19 cellular contexts compared by ENCODE assay signal in the genomic region with DNA sequence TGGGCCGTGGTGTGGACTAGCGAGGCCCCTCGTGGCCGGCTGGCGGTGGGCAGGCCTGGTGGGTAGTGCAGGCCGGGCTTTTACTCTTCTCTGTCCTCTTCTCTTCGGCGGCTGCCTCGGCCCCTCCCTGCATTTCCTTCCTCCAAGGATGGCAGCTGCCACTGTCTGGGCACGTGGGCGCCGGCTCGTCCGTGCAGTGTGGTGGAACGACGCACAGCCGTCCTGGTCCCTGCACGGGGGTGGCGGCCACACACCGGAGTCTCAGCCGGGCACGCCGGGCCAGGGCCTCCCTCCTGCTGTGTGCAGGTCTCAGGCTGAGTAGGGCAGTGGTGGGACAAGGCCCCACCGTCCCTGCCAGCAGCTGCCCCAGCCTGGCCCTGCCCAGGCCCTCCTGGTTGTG. TPM values are rescaled to one million over a fixed set of nuclear protein-coding genes. Genes with fewer than 3 reads are reported as not detected.
DNase-seq lines count a peak whose midpoint lies in the region; ATAC-seq, FAIRE-seq and TF ChIP-seq lines count a peak whose summit lies in the region.
"Had no signal": no experiment of that assay in that cellular context is flagged by ENCODE, and none has a peak within 500 bp of the region (broad histone marks: within the 10 kb centered on the region; RNA-seq: fewer than 3 reads in every experiment).

No MANE protein-coding gene starts in this region.

- peaks cover 0 to 66% (median 0%) of the 10 kb centered on the region in 11 experiments; a peak in 10 of 22 replicates for H4K20me1 ChIP-seq in BLaER1 treated with 17β-estradiol and CSF1 and Interleukin-3, amounts not matched to agents 10 nM and 100 nM
- peaks cover 0 to 8% of the 10 kb centered on the region in 2 experiments for H4K20me1 ChIP-seq in H1 (replicated peaks in 1 of 2; ENCODE audit: control insufficient read depth in 1 of 2, insufficient read depth in 2 of 2, low read length in 2 of 2)

- no peak for TF ChIP-seq EP300 in H1 (IDR thresholded peaks at IDR 0.05; ENCODE audit: borderline replicate concordance in 1 of 2, low read depth in 2 of 2, low read length in 2 of 2)

- H3K9ac ChIP-seq in BLaER1 treated with 17β-estradiol and CSF1 and Interleukin-3, amounts not matched to agents 10 nM and 100 nM, result peak overlapping the region in 7 of 11 experiments; percentile 18 to 70 (median 55); a peak in 12 of 22 replicates
- no peak overlapping the region for H3K9ac ChIP-seq in H1 (replicated peaks in 1 of 4; ENCODE audit: extremely low read depth in 1 of 4, low read depth in 3 of 4, low read length in 3 of 4)
- H3K9ac ChIP-seq in neuronal stem cell (ENCODE audit: low read depth, low read length, poor library complexity), result peak overlapping the region; percentile 44

- no peaks in the 10 kb centered on the region for H3K36me3 ChIP-seq in BLaER1 treated with 17β-estradiol and CSF1 and Interleukin-3, amounts not matched to agents 10 nM and 100 nM
- H3K36me3 ChIP-seq in H1 (ENCODE audit: control insufficient read depth in 2 of 4, insufficient read depth in 4 of 4, low read length in 3 of 4), result peaks cover 0 to 26% (median 4%) of the 10 kb centered on the region in 4 experiments; a peak in 5 of 8 replicates
- peaks cover 20 to 71% of the 10 kb centered on the region in 2 donors for H3K36me3 ChIP-seq in neuronal stem cell (replicated peaks in 1 of 2; ENCODE audit: control insufficient read depth in 2 of 2, insufficient read depth in 2 of 2, low read length in 2 of 2)
- no peaks in the 10 kb centered on the region for H3K36me3 ChIP-seq in aorta (ENCODE audit: control insufficient read depth in 1 of 2, insufficient read depth in 2 of 2, low read length in 1 of 2)

- POLR2A ChIA-PET in H1 (lab: Charles Lee; ENCODE audit: partially characterized antibody), result no interaction called here

- H4K8ac ChIP-seq in H1 (ENCODE audit: extremely low read depth, insufficient read depth, low read length) (peak overlapping the region; percentile 48; the same call in 1 of the 2 replicates), neuronal stem cell (ENCODE audit: low read depth, low read length) (no peak overlapping the region)

- no peak for ATAC-seq in GM19463 (IDR thresholded peaks at IDR 0.05; ENCODE audit: unreplicated experiment)
- no peak for ATAC-seq in aorta (ENCODE audit: low FRiP score)
- ATAC-seq: CD8-positive, alpha-beta T cell had no signal

- no peak overlapping the region for H2BK12ac ChIP-seq in H1 (ENCODE audit: low read depth, low read length)
- no peak overlapping the region for H2BK12ac ChIP-seq in neuronal stem cell (ENCODE audit: low read length)

- CTCF ChIA-PET in H1 (lab: Charles Lee; ENCODE audit: partially characterized antibody), result interaction anchor here (0.8 to 1.3 kb wide), 6 partner anchors 11 to 66 kb away, joined by 3 to 5 read pairs (median 3); no protein-coding TSS in a partner anchor

- H2AK5ac ChIP-seq in H1 (ENCODE audit: low read depth, low read length) (no peak overlapping the region), neuronal stem cell (ENCODE audit: low read depth, low read length) (no peak overlapping the region)

- no peak overlapping the region for H4K5ac ChIP-seq in H1 (ENCODE audit: insufficient read length, low read depth, low read length)

- H3K79me1 ChIP-seq in H1 (ENCODE audit: low read depth, low read length) (no peaks in the 10 kb centered on the region), neuronal stem cell (ENCODE audit: low read depth, low read length) (peaks cover 3% of the 10 kb centered on the region)

- FAIRE-seq in H1 (lab: Jason Lieb, UNC), result no peak
- FAIRE-seq: A204.1, D721Med, G401.6, GM12891, GM19239 had no signal

- H2BK15ac ChIP-seq in H1 (ENCODE audit: low read length) (no peak overlapping the region), neuronal stem cell (ENCODE audit: low read length) (no peak overlapping the region)

- H3K27me3 ChIP-seq in BLaER1 treated with 17β-estradiol and CSF1 and Interleukin-3, amounts not matched to agents 10 nM and 100 nM, result no peaks in the 10 kb centered on the region
- H3K27me3 ChIP-seq in H1 (replicated peaks in 1 of 4; ENCODE audit: control insufficient read depth in 3 of 4, extremely low read depth in 1 of 4, insufficient read depth in 3 of 4, low read length in 3 of 4), result no peaks in the 10 kb centered on the region
- no peaks in the 10 kb centered on the region for H3K27me3 ChIP-seq in neuronal stem cell (ENCODE audit: control insufficient read depth in 3 of 3, insufficient read depth in 3 of 3, low read depth in 1 of 3, low read length in 3 of 3)
- no peaks in the 10 kb centered on the region for H3K27me3 ChIP-seq in aorta (ENCODE audit: control insufficient read depth in 1 of 2, insufficient read depth in 2 of 2, low read length in 1 of 2)

- no peak overlapping the region for H2AFZ ChIP-seq in H1 (ENCODE audit: low read length)
- no peak overlapping the region for H2AFZ ChIP-seq in neuronal stem cell (ENCODE audit: low read length)

- intact Hi-C loops in aorta (cut with DNase I), result no loop called here

- TF ChIP-seq POLR2A in H1 (IDR thresholded peaks at IDR 0.05; ENCODE audit: control extremely low read depth in 1 of 2, low read depth in 2 of 2, low read length in 2 of 2), result no peak

- TF ChIP-seq RAD21 in H1 (IDR thresholded peaks at IDR 0.05 in 1 of 2, conservative IDR thresholded peaks at IDR 0.05 in 1 of 2; ENCODE audit: low read depth in 2 of 2, low read length in 2 of 2), result no peak

- H2BK120ac ChIP-seq in H1 (replicated peaks; ENCODE audit: low read depth, low read length), result no peak overlapping the region
- H2BK120ac ChIP-seq in neuronal stem cell (ENCODE audit: low read depth, low read length), result no peak overlapping the region

- peaks cover 11 to 59% (median 34%) of the 10 kb centered on the region in 10 experiments for H3K4me1 ChIP-seq in BLaER1 treated with 17β-estradiol and CSF1 and Interleukin-3, amounts not matched to agents 10 nM and 100 nM
- H3K4me1 ChIP-seq in H1 (replicated peaks in 1 of 4; ENCODE audit: control insufficient read depth in 3 of 4, insufficient read depth in 4 of 4, low read length in 3 of 4), result no peaks in the 10 kb centered on the region
- H3K4me1 ChIP-seq in neuronal stem cell (ENCODE audit: control insufficient read depth in 2 of 2, insufficient read depth in 1 of 2, low read depth in 1 of 2, low read length in 2 of 2), result no peaks in the 10 kb centered on the region
- H3K4me1 ChIP-seq in aorta (ENCODE audit: control insufficient read depth in 1 of 2, insufficient read depth in 2 of 2, low read length in 2 of 2), result no peaks in the 10 kb centered on the region

- H2BK20ac ChIP-seq in H1 (ENCODE audit: low read length), result no peak overlapping the region

- H3K23ac ChIP-seq in H1 (ENCODE audit: insufficient read length), result no peak overlapping the region
- H3K23ac ChIP-seq in neuronal stem cell (ENCODE audit: low read depth, low read length, poor library complexity), result peak overlapping the region; percentile 80

- H4K91ac ChIP-seq in H1 (replicated peaks; ENCODE audit: insufficient read length, low read length) (no peak overlapping the region), neuronal stem cell (ENCODE audit: low read depth, low read length, poor library complexity) (no peak overlapping the region)

- 89% methylated on average over 5 of the region's 24 CpGs; no CpG with 5 or more reads in 1 of the 2 experiments for WGBS in H1 (ENCODE audit: extremely low coverage in 1 of 2, insufficient coverage in 1 of 2, insufficient read length in 1 of 2, insufficient replicate concordance in 2 of 2, low coverage in 1 of 2, low lambda C conversion rate in 2 of 2, missing lambda C conversion rate in 1 of 2), 2 experiments
- WGBS in neuronal stem cell (ENCODE audit: extremely low coverage in 2 of 2, insufficient read length in 2 of 2, insufficient replicate concordance in 1 of 2), 2 donors, result no CpG with 5 or more reads among the region's 24 CpGs
- 80 to 87% methylated on average over 24 of the region's 24 CpGs for WGBS in aorta, 2 donors

- no peak overlapping the region for H3K4ac ChIP-seq in H1 (replicated peaks; ENCODE audit: insufficient read length, low read depth, low read length)
- H3K4ac ChIP-seq in neuronal stem cell (ENCODE audit: low read length), result no peak overlapping the region

- DNase-seq in H1 (ENCODE audit: low read depth in 1 of 2, low spot score in 2 of 2) (no peak), neuronal stem cell (ENCODE audit: low spot score) (no peak), T-helper 2 cell (no peak), aorta (no peak)
- DNase-seq: CD8-positive, alpha-beta T cell; DMS153; DMS79 treated with DMSO at 0.1 percent for 48 hours; EL; H9; IMR-90 had no signal

- no peaks in the 10 kb centered on the region for H3K23me2 ChIP-seq in H1 (ENCODE audit: low read depth, low read length)

- no peak overlapping the region; a peak in 1 of 20 replicates for H3K4me3 ChIP-seq in BLaER1 treated with 17β-estradiol and CSF1 and Interleukin-3, amounts not matched to agents 10 nM and 100 nM
- H3K4me3 ChIP-seq in H1 (ENCODE audit: extremely low read depth in 1 of 4, insufficient read depth in 2 of 4, low read depth in 3 of 4, low read length in 4 of 4) (no peak overlapping the region), neuronal stem cell (ENCODE audit: low read length in 2 of 2) (no peak overlapping the region), aorta (ENCODE audit: low read length in 2 of 2) (no peak overlapping the region)

- peak overlapping the region in 8 of 11 experiments; percentile 15 to 81 (median 63); a peak in 15 of 22 replicates for H3K27ac ChIP-seq in BLaER1 treated with 17β-estradiol and CSF1 and Interleukin-3, amounts not matched to agents 10 nM and 100 nM
- no peak overlapping the region for H3K27ac ChIP-seq in H1 (ENCODE audit: low read depth, low read length)
- H3K27ac ChIP-seq in neuronal stem cell (replicated peaks; ENCODE audit: low read length), result no peak overlapping the region
- peak overlapping the region; percentile 36 for H3K27ac ChIP-seq in temporal lobe (ENCODE audit: low read depth, low read length)
- no peak overlapping the region for H3K27ac ChIP-seq in aorta (ENCODE audit: low read depth in 1 of 2, low read length in 2 of 2)

- no peaks in the 10 kb centered on the region for H3K9me3 ChIP-seq in BLaER1 treated with 17β-estradiol and CSF1 and Interleukin-3, amounts not matched to agents 10 nM and 100 nM (replicated peaks in 1 of 11)
- H3K9me3 ChIP-seq in H1 (ENCODE audit: insufficient read depth in 2 of 2, low read depth in 1 of 2, low read length in 1 of 2) (no peaks in the 10 kb centered on the region), neuronal stem cell (replicated peaks in 1 of 2; ENCODE audit: control insufficient read depth in 2 of 2, insufficient read depth in 1 of 2, low read depth in 1 of 2, low read length in 2 of 2) (no peaks in the 10 kb centered on the region), aorta (ENCODE audit: control insufficient read depth, low read length) (no peaks in the 10 kb centered on the region)

- TF ChIP-seq CTCF in H1 (IDR thresholded peaks at IDR 0.05; ENCODE audit: control extremely low read depth in 1 of 3, insufficient read depth in 1 of 3, low read depth in 1 of 3, low read length in 3 of 3), result no peak

- peak overlapping the region; percentile 54 to 92 (median 83) for H3K4me2 ChIP-seq in BLaER1 treated with 17β-estradiol and CSF1 and Interleukin-3, amounts not matched to agents 10 nM and 100 nM
- H3K4me2 ChIP-seq in H1 (ENCODE audit: insufficient read depth in 1 of 2, low read depth in 2 of 2, low read length in 2 of 2), result no peak overlapping the region
- no peak overlapping the region for H3K4me2 ChIP-seq in neuronal stem cell (ENCODE audit: insufficient read depth, low read length, poor library complexity, severe bottlenecking)

- H3K79me2 ChIP-seq in H1 (ENCODE audit: control insufficient read depth in 1 of 2, insufficient read depth in 2 of 2, low read length in 2 of 2), result no peaks in the 10 kb centered on the region

- no peak overlapping the region for H3K56ac ChIP-seq in H1 (replicated peaks; ENCODE audit: insufficient read length, low read depth, low read length)

- no peak overlapping the region for H2BK5ac ChIP-seq in H1 (ENCODE audit: low read depth, low read length)
- peak overlapping the region; percentile 53 for H2BK5ac ChIP-seq in neuronal stem cell (ENCODE audit: low read length)

- H3K18ac ChIP-seq in H1 (ENCODE audit: extremely low read depth, low read length), result no peak overlapping the region
- H3K18ac ChIP-seq in neuronal stem cell (ENCODE audit: low read length), result no peak overlapping the region

- H3K14ac ChIP-seq in H1 (ENCODE audit: insufficient read length) (no peak overlapping the region), neuronal stem cell (ENCODE audit: low read length) (peak overlapping the region; percentile 71)

RNA-seq across cellular contexts. Expression of a gene that starts 37.7 kb away (rescaled TPM):
- total RNA-seq in H1 (2021; fragmentation: NEBNext Ultra II Directional; extraction: Animal tissue kit (Norgen Biotek cat#: 25700)), result 18.3 and 18.6 TPM in 2 replicates
- 28.2 and 28.5 TPM in 2 replicates for polyA plus RNA-seq in H1 (2011; rRNA removed)
- polyA plus RNA-seq in H1 (2011; cell fraction: cytosol; rRNA removed), result 37.2 TPM
- 34.8 TPM for polyA plus RNA-seq in H1 (2011; cell fraction: nucleus; rRNA removed)
- polyA plus RNA-seq in H1 (2012, experiment 1 of 2), result 15.1 to 24.8 TPM (median 22.8 TPM) in 4 replicates
- polyA plus RNA-seq in H1 (2012, experiment 2 of 2), result 22.6 TPM
- 9.6 TPM for polyA plus RNA-seq in H1 (2013, experiment 1 of 2)
- 9.7 TPM for polyA plus RNA-seq in H1 (2013, experiment 2 of 2)
- 33.6 and 38.3 TPM in 2 replicates for polyA minus RNA-seq in H1 (2011; rRNA and poly(A)+ RNA removed)
- 17.2 TPM for polyA minus RNA-seq in H1 (2011; cell fraction: cytosol; rRNA and poly(A)+ RNA removed)
- polyA minus RNA-seq in H1 (2011; cell fraction: nucleus; rRNA and poly(A)+ RNA removed), result 14.7 TPM
- polyA plus RNA-seq in neuronal stem cell (2013, experiment 1 of 2), result 11.1 TPM
- 11.5 TPM for polyA plus RNA-seq in neuronal stem cell (2013, experiment 2 of 2)
- 12.8 TPM for total RNA-seq in temporal lobe
- total RNA-seq in aorta, result 10 to 100 TPM; 51.3 to 65.8 TPM
- 100 to 1,000 TPM in 1 of 2 donors, 10 to 100 TPM in 1; 32.4 to 104 TPM for polyA plus RNA-seq in aorta

RNA-seq across cellular contexts. Expression of a gene that starts 59.1 kb away (rescaled TPM):
- 26.2 and 27.1 TPM in 2 replicates for total RNA-seq in H1 (2021; fragmentation: NEBNext Ultra II Directional; extraction: Animal tissue kit (Norgen Biotek cat#: 25700))
- 17.3 and 23.9 TPM in 2 replicates for polyA plus RNA-seq in H1 (2011; rRNA removed)
- 18.7 TPM for polyA plus RNA-seq in H1 (2011; cell fraction: cytosol; rRNA removed)
- polyA plus RNA-seq in H1 (2011; cell fraction: nucleus; rRNA removed), result 79.9 TPM
- polyA plus RNA-seq in H1 (2012, experiment 1 of 2), result 19.0 to 31.0 TPM (median 27.3 TPM) in 4 replicates
- polyA plus RNA-seq in H1 (2012, experiment 2 of 2), result 18.0 TPM
- 27.0 TPM for polyA plus RNA-seq in H1 (2013, experiment 1 of 2)
- polyA plus RNA-seq in H1 (2013, experiment 2 of 2), result 24.6 TPM
- polyA minus RNA-seq in H1 (2011; rRNA and poly(A)+ RNA removed), result 6.4 and 6.5 TPM in 2 replicates
- polyA minus RNA-seq in H1 (2011; cell fraction: cytosol; rRNA and poly(A)+ RNA removed), result 10.0 TPM
- polyA minus RNA-seq in H1 (2011; cell fraction: nucleus; rRNA and poly(A)+ RNA removed), result 18.1 TPM
- polyA plus RNA-seq in neuronal stem cell (2013, experiment 1 of 2), result 24.4 TPM
- polyA plus RNA-seq in neuronal stem cell (2013, experiment 2 of 2), result 23.0 TPM
- total RNA-seq in temporal lobe, result 31.7 TPM
- total RNA-seq in aorta, result 1 to 10 TPM in 1 of 2 donors, under 1 TPM in 1; 0.55 to 1.0 TPM
- polyA plus RNA-seq in aorta, result under 1 TPM; 0.61 to 0.63 TPM
- polyA plus RNA-seq: CD14-positive monocyte had no signal

Comparison
In these comparisons a context has a peak if more than half of its experiments do, and no peak if none do; other contexts are left out.
1. H3K27ac ChIP-seq: peak in BLaER1 treated with 17β-estradiol and CSF1 and Interleukin-3, amounts not matched to agents 10 nM and 100 nM (8 of 11) and temporal lobe (single experiment); none in H1 (single experiment), neuronal stem cell (single experiment) and aorta (0 of 2).
2. H3K4me2 ChIP-seq: peak in BLaER1 treated with 17β-estradiol and CSF1 and Interleukin-3, amounts not matched to agents 10 nM and 100 nM (11 of 11); none in H1 (0 of 2) and neuronal stem cell (single experiment).
3. H3K9ac ChIP-seq: peak in BLaER1 treated with 17β-estradiol and CSF1 and Interleukin-3, amounts not matched to agents 10 nM and 100 nM (7 of 11) and neuronal stem cell (single experiment); none in H1 (0 of 4).
4. RNA of a gene that starts 59.1 kb away (total RNA-seq): 31.7 TPM in temporal lobe (single experiment) and 26.2 to 27.1 TPM in H1; 0.55 to 1.0 TPM in aorta; every median in the first group is over 10 times any median in the second.